1 cellular context compared by ENCODE assay signal in the genomic region with DNA sequence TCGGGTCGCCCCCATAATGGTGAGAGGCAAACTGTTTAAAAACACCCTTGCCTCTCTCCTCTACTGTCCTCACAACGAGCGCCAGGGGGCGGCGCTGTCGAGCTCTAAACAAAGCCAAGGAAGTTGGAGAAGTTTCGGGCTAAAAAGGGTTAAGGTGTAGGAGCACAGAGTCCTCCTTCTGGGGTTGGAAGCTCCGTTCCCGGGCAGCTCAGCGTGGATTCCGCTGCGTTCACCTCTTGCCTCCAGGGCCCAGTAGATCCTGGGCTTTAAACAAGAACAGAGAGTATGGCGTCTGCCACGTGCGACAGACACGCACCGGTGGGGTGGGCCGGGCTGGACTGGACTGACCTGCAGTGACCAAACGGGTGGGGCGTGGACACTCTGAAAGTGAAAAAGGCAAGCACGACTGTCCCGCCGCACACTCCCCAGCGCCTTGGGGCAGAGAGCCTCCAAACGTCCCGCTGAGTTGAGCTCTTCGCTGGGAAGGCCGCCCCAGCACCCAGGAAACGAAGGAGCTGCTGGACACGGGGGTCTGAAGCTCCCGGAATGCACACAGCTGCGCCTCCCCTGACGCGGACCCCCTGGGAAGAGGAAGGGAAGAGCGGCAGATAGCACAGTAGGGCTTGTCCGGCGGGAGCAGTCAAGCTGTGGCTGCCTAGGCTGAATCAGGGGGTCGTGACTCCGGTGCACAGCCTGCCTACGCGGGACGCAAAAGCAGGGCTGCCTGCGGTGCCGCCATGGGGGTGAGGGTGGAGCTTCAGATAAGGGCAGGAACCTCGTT.
A peak's percentile ranks its signal among the peaks of the same experiment; 100 is the strongest.
TF ChIP-seq lines count a peak whose summit lies in the region.

No MANE protein-coding gene starts in this region.

TF ChIP-seq in K562, 482 proteins besides CTCF, POLR2A, EP300 and RAD21 (continued from another document):
- TF ChIP-seq, protein P1, sequence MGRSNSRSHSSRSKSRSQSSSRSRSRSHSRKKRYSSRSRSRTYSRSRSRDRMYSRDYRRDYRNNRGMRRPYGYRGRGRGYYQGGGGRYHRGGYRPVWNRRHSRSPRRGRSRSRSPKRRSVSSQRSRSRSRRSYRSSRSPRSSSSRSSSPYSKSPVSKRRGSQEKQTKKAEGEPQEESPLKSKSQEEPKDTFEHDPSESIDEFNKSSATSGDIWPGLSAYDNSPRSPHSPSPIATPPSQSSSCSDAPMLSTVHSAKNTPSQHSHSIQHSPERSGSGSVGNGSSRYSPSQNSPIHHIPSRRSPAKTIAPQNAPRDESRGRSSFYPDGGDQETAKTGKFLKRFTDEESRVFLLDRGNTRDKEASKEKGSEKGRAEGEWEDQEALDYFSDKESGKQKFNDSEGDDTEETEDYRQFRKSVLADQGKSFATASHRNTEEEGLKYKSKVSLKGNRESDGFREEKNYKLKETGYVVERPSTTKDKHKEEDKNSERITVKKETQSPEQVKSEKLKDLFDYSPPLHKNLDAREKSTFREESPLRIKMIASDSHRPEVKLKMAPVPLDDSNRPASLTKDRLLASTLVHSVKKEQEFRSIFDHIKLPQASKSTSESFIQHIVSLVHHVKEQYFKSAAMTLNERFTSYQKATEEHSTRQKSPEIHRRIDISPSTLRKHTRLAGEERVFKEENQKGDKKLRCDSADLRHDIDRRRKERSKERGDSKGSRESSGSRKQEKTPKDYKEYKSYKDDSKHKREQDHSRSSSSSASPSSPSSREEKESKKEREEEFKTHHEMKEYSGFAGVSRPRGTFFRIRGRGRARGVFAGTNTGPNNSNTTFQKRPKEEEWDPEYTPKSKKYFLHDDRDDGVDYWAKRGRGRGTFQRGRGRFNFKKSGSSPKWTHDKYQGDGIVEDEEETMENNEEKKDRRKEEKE (IDR thresholded peaks at IDR 0.05; ENCODE audit: borderline replicate concordance in 1 of 2, control insufficient read depth in 1 of 2, low read depth in 2 of 2, low read length in 1 of 2), result no peak
- no peak for TF ChIP-seq ZNF830 (CRISPR knock-in tag; IDR thresholded peaks at IDR 0.05)
- TF ChIP-seq PRMT5 (CRISPR knock-in tag; IDR thresholded peaks at IDR 0.05), result no peak
- TF ChIP-seq, protein P2, sequence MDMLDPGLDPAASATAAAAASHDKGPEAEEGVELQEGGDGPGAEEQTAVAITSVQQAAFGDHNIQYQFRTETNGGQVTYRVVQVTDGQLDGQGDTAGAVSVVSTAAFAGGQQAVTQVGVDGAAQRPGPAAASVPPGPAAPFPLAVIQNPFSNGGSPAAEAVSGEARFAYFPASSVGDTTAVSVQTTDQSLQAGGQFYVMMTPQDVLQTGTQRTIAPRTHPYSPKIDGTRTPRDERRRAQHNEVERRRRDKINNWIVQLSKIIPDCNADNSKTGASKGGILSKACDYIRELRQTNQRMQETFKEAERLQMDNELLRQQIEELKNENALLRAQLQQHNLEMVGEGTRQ (CRISPR knock-in tag; IDR thresholded peaks at IDR 0.05), result no peak
- TF ChIP-seq, protein P3, sequence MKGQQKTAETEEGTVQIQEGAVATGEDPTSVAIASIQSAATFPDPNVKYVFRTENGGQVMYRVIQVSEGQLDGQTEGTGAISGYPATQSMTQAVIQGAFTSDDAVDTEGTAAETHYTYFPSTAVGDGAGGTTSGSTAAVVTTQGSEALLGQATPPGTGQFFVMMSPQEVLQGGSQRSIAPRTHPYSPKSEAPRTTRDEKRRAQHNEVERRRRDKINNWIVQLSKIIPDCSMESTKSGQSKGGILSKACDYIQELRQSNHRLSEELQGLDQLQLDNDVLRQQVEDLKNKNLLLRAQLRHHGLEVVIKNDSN (CRISPR knock-in tag; IDR thresholded peaks at IDR 0.05), result no peak
- TF ChIP-seq, protein P4, sequence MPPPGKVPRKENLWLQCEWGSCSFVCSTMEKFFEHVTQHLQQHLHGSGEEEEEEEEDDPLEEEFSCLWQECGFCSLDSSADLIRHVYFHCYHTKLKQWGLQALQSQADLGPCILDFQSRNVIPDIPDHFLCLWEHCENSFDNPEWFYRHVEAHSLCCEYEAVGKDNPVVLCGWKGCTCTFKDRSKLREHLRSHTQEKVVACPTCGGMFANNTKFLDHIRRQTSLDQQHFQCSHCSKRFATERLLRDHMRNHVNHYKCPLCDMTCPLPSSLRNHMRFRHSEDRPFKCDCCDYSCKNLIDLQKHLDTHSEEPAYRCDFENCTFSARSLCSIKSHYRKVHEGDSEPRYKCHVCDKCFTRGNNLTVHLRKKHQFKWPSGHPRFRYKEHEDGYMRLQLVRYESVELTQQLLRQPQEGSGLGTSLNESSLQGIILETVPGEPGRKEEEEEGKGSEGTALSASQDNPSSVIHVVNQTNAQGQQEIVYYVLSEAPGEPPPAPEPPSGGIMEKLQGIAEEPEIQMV (tag; conservative IDR thresholded peaks at IDR 0.05; ENCODE audit: low read depth), result no peak; the same call in 1 of the 2 replicates
- TF ChIP-seq PHF8 (IDR thresholded peaks at IDR 0.05; ENCODE audit: borderline replicate concordance, low read length), result peak; percentile 47; the same call in 1 of the 2 replicates
- no peak for TF ChIP-seq FOXK2 (conservative IDR thresholded peaks at IDR 0.05 in 1 of 2, IDR thresholded peaks at IDR 0.05 in 1 of 2; ENCODE audit: low read depth in 2 of 2)
